19 cellular contexts compared by ENCODE assay signal in genomic region chr11:1082728-1083620, GRCh38. TPM values are rescaled to one million over a fixed set of nuclear protein-coding genes. Genes with fewer than 3 reads are reported as not detected.
DNase-seq lines count a peak whose midpoint lies in the region; ATAC-seq and TF ChIP-seq lines count a peak whose summit lies in the region.
"Had no signal": no experiment of that assay in that cellular context is flagged by ENCODE, and none has a peak within 500 bp of the region (broad histone marks: within the 10 kb centered on the region; RNA-seq: fewer than 3 reads in every experiment).

No MANE protein-coding gene starts in this region.

- H3K27me3 Mint-ChIP-seq in glutamatergic neuron (ENCODE audit: unreplicated experiment), result no peaks in the 10 kb centered on the region
- no peaks in the 10 kb centered on the region for H3K27me3 Mint-ChIP-seq in natural killer cell (ENCODE audit: low read depth in 2 of 2)
- H3K27me3 Mint-ChIP-seq: CD4-positive, CD25-positive, alpha-beta regulatory T cell had no signal

- no peaks in the 10 kb centered on the region for H3K4me1 ChIP-seq in upper lobe of right lung
- H3K4me1 ChIP-seq: testis had no signal

- H3K4me1 Mint-ChIP-seq in glutamatergic neuron (ENCODE audit: low read depth, unreplicated experiment) (no peaks in the 10 kb centered on the region), natural killer cell (no peaks in the 10 kb centered on the region)
- H3K4me1 Mint-ChIP-seq: CD4-positive, CD25-positive, alpha-beta regulatory T cell had no signal

- H3K9me3 Mint-ChIP-seq in glutamatergic neuron (ENCODE audit: unreplicated experiment), result peaks cover 1% of the 10 kb centered on the region
- no peaks in the 10 kb centered on the region for H3K9me3 Mint-ChIP-seq in natural killer cell
- H3K9me3 Mint-ChIP-seq: activated T-helper 1 cell treated with anti-CD3 and anti-CD28 coated beads, Interleukin-12 subunit alpha, Interleukin-12 subunit beta, Interleukin-2, Interleukin-4 antibody, amounts not matched to agents 30 ng/mL and 10 ng/mL and 1 ng/mL, durations not matched to agents 14 hours and 24 hours and 36 hours; CD4-positive, CD25-positive, alpha-beta regulatory T cell had no signal

- ATAC-seq in natural killer cell (no peak), upper lobe of right lung (no peak)

- H3K9me3 ChIP-seq in upper lobe of right lung, result no peaks in the 10 kb centered on the region
- no peaks in the 10 kb centered on the region for H3K9me3 ChIP-seq in WERI-Rb-1 (ENCODE audit: severe bottlenecking)
- H3K9me3 ChIP-seq: MG63, testis had no signal

- TF ChIP-seq CTCF in glutamatergic neuron (IDR thresholded peaks at IDR 0.05; ENCODE audit: partially characterized antibody, unreplicated experiment) (no peak), natural killer cell (IDR thresholded peaks at IDR 0.05) (no peak), upper lobe of right lung (IDR thresholded peaks at IDR 0.05) (no peak), WERI-Rb-1 (IDR thresholded peaks at IDR 0.05; ENCODE audit: low read depth, low read length) (no peak)

- intact Hi-C loops in natural killer cell (cut with micrococcal nuclease) (no loop called here), upper lobe of right lung (cut with DNase I) (no loop called here)

- DNase-seq in activated naive CD4-positive, alpha-beta T cell treated with anti-CD3 and anti-CD28 coated beads, Interleukin-2, amount 50 U/mL, for 16 hours, result peak; percentile 8
- DNase-seq in activated naive CD4-positive, alpha-beta T cell treated with Interleukin-2 at 50 U/mL for 16 hours, result no peak
- DNase-seq in glutamatergic neuron, result peak; percentile 16
- DNase-seq in natural killer cell, result peak; percentile 9
- peak; percentile 58 for DNase-seq in upper lobe of right lung
- no peak for DNase-seq in ACHN
- DNase-seq in WERI-Rb-1, result no peak
- DNase-seq in NCI-H226, result no peak
- DNase-seq: CD4-positive, CD25-positive, alpha-beta regulatory T cell; DMS153; IMR-90; MG63; NCI-H1694 treated with DMSO at 0.1 percent for 48 hours; NCI-H446 treated with DMSO at 0.1 percent for 48 hours; testis had no signal

- H3K27ac Mint-ChIP-seq in glutamatergic neuron (ENCODE audit: unreplicated experiment), result no peak overlapping the region
- no peak overlapping the region for H3K27ac Mint-ChIP-seq in natural killer cell
- H3K27ac Mint-ChIP-seq: activated T-helper 1 cell treated with anti-CD3 and anti-CD28 coated beads, Interleukin-12 subunit alpha, Interleukin-12 subunit beta, Interleukin-2, Interleukin-4 antibody, amounts not matched to agents 30 ng/mL and 10 ng/mL and 1 ng/mL, durations not matched to agents 14 hours and 24 hours and 36 hours; CD4-positive, CD25-positive, alpha-beta regulatory T cell had no signal

- H3K4me3 Mint-ChIP-seq in glutamatergic neuron (ENCODE audit: unreplicated experiment), result no peak overlapping the region
- H3K4me3 Mint-ChIP-seq in natural killer cell, result no peak overlapping the region
- H3K4me3 Mint-ChIP-seq: activated T-helper 1 cell treated with anti-CD3 and anti-CD28 coated beads, Interleukin-12 subunit alpha, Interleukin-12 subunit beta, Interleukin-2, Interleukin-4 antibody, amounts not matched to agents 30 ng/mL and 10 ng/mL and 1 ng/mL, durations not matched to agents 14 hours and 24 hours and 36 hours; CD4-positive, CD25-positive, alpha-beta regulatory T cell had no signal

- H3K36me3 ChIP-seq in upper lobe of right lung, result no peaks in the 10 kb centered on the region
- H3K36me3 ChIP-seq in WERI-Rb-1, result no peaks in the 10 kb centered on the region
- H3K36me3 ChIP-seq: MG63 had no signal

- no peaks in the 10 kb centered on the region for H3K36me3 Mint-ChIP-seq in glutamatergic neuron (ENCODE audit: unreplicated experiment)
- no peaks in the 10 kb centered on the region for H3K36me3 Mint-ChIP-seq in natural killer cell
- H3K36me3 Mint-ChIP-seq: CD4-positive, CD25-positive, alpha-beta regulatory T cell had no signal

- no peak overlapping the region for H3K27ac ChIP-seq in upper lobe of right lung
- H3K27ac ChIP-seq in WERI-Rb-1, result no peak overlapping the region
- H3K27ac ChIP-seq: SK-N-MC, testis had no signal

- H3K27me3 ChIP-seq in upper lobe of right lung, result no peaks in the 10 kb centered on the region
- H3K27me3 ChIP-seq in WERI-Rb-1 (ENCODE audit: insufficient read depth, low read depth, severe bottlenecking), result peaks cover 2% of the 10 kb centered on the region
- H3K27me3 ChIP-seq: MG63, testis had no signal

- H3K4me3 ChIP-seq in upper lobe of right lung (no peak overlapping the region), WERI-Rb-1 (ENCODE audit: low read depth, low read length) (no peak overlapping the region)
- H3K4me3 ChIP-seq: MG63, SK-N-MC, testis had no signal

- in situ Hi-C loops in ACHN (cut with HindIII; ENCODE audit: low pct_ligation_motif_present, low pct_unique_long_range_greater_than_20kb, low sequenced_read_pairs), result no loop called here

RNA-seq across cellular contexts. Expression of gene MUC2, which starts 8.3 kb away (rescaled TPM):
- total RNA-seq in glutamatergic neuron (ENCODE audit: unreplicated experiment), result not detected
- not detected for total RNA-seq in natural killer cell
- not detected for total RNA-seq in upper lobe of right lung
- total RNA-seq: activated T-helper 1 cell treated with anti-CD3 and anti-CD28 coated beads, Interleukin-12 subunit alpha, Interleukin-12 subunit beta, Interleukin-2, Interleukin-4 antibody, amounts not matched to agents 30 ng/mL and 10 ng/mL and 1 ng/mL, durations not matched to agents 14 hours and 24 hours and 36 hours; CD4-positive, CD25-positive, alpha-beta regulatory T cell; fibroblast of lung; IMR-90; mononuclear cell had no signal

RNA-seq across cellular contexts. Expression of gene MUC6, which starts 46.5 kb away (rescaled TPM):
- total RNA-seq in glutamatergic neuron (ENCODE audit: unreplicated experiment), result not detected
- total RNA-seq in natural killer cell, result not detected
- total RNA-seq in upper lobe of right lung, result not detected
- total RNA-seq: activated T-helper 1 cell treated with anti-CD3 and anti-CD28 coated beads, Interleukin-12 subunit alpha, Interleukin-12 subunit beta, Interleukin-2, Interleukin-4 antibody, amounts not matched to agents 30 ng/mL and 10 ng/mL and 1 ng/mL, durations not matched to agents 14 hours and 24 hours and 36 hours; CD4-positive, CD25-positive, alpha-beta regulatory T cell; fibroblast of lung; IMR-90 had no signal

Comparison
In these comparisons a context has a peak if more than half of its experiments do, and no peak if none do; other contexts are left out.
1. DNase-seq: peak in activated naive CD4-positive, alpha-beta T cell treated with anti-CD3 and anti-CD28 coated beads, Interleukin-2, amount 50 U/mL, for 16 hours (single experiment), glutamatergic neuron (single experiment), natural killer cell (single experiment) and upper lobe of right lung (single experiment); none in activated naive CD4-positive, alpha-beta T cell treated with Interleukin-2 at 50 U/mL for 16 hours (single experiment), ACHN (single experiment), WERI-Rb-1 (single experiment) and NCI-H226 (single experiment).